ENCODE assay signal across 20 cellular contexts in genomic region chr1:204402391-204402790, GRCh38.
"Had no signal": no experiment of that assay in that cellular context is flagged by ENCODE, and none has a peak within 500 bp of the region (broad histone marks: within the 10 kb centered on the region; RNA-seq: fewer than 3 reads in every experiment).

No MANE protein-coding gene starts in this region.

- FAIRE-seq: astrocyte, keratinocyte had no signal

- DNase-seq: activated CD4-positive, CD25-positive, alpha-beta regulatory T cell treated with anti-CD3 and anti-CD28 coated beads, Interleukin-2, amount 50 U/mL, for 72 hours; activated effector memory CD4-positive, alpha-beta T cell treated with Interleukin-2 at 50 U/mL for 16 hours; activated T-cell treated with anti-CD3 and anti-CD28 coated beads, Interleukin-2, amount 50 U/mL, for 4 hours; central memory CD4-positive, alpha-beta T cell; effector memory CD4-positive, alpha-beta T cell; foreskin keratinocyte; left colon; mesenchymal stem cell; nucleus accumbens; posterior cingulate gyrus; sigmoid colon; SK-N-SH; stimulated activated CD4-positive, alpha-beta T cell treated with anti-CD3 and anti-CD28 coated beads, Interleukin-4, amount 100 ng/mL, for 1 hour; stimulated activated naive CD8-positive, alpha-beta T cell treated with anti-CD3 and anti-CD28 coated beads, Interleukin-15, Interleukin-2, amounts not matched to agents 100 U/mL and 50 U/mL, for 24 hours; thyroid gland; upper lobe of right lung had no signal

- H3K4me3 ChIP-seq: mucosa of descending colon, sigmoid colon, thyroid gland, upper lobe of right lung had no signal

- ATAC-seq: activated naive CD4-positive, alpha-beta T cell treated with anti-CD3 and anti-CD28 coated beads, Interleukin-2, amount 50 U/mL, for 72 hours; activated T-cell treated with anti-CD3 and anti-CD28 coated beads, Interleukin-2, amount 50 U/mL, for 4 hours; foreskin keratinocyte; left colon; mucosa of descending colon; stimulated activated naive CD8-positive, alpha-beta T cell treated with anti-CD3 and anti-CD28 coated beads, Interleukin-15, Interleukin-2, amounts not matched to agents 100 U/mL and 50 U/mL, for 24 hours; upper lobe of right lung had no signal

- H3K4me3 Mint-ChIP-seq: activated T-cell treated with anti-CD3 and anti-CD28 coated beads, Interleukin-2, amount 50 U/mL, for 4 hours had no signal

- H3K9me3 ChIP-seq: mucosa of descending colon, sigmoid colon, SK-N-SH, thyroid gland, upper lobe of right lung had no signal

- H3K9ac ChIP-seq: SK-N-SH had no signal

- H3K27ac ChIP-seq: foreskin keratinocyte, sigmoid colon, thyroid gland, upper lobe of right lung had no signal

- H3K4me2 ChIP-seq: SK-N-SH had no signal

- H3K9me3 Mint-ChIP-seq: activated naive CD4-positive, alpha-beta T cell treated with anti-CD3 and anti-CD28 coated beads, Interleukin-2, amount 50 U/mL, for 72 hours; activated T-cell treated with anti-CD3 and anti-CD28 coated beads, Interleukin-2, amount 50 U/mL, for 4 hours had no signal

- H3K27me3 ChIP-seq: foreskin keratinocyte, sigmoid colon, thyroid gland, upper lobe of right lung had no signal
